In the genomic region with DNA sequence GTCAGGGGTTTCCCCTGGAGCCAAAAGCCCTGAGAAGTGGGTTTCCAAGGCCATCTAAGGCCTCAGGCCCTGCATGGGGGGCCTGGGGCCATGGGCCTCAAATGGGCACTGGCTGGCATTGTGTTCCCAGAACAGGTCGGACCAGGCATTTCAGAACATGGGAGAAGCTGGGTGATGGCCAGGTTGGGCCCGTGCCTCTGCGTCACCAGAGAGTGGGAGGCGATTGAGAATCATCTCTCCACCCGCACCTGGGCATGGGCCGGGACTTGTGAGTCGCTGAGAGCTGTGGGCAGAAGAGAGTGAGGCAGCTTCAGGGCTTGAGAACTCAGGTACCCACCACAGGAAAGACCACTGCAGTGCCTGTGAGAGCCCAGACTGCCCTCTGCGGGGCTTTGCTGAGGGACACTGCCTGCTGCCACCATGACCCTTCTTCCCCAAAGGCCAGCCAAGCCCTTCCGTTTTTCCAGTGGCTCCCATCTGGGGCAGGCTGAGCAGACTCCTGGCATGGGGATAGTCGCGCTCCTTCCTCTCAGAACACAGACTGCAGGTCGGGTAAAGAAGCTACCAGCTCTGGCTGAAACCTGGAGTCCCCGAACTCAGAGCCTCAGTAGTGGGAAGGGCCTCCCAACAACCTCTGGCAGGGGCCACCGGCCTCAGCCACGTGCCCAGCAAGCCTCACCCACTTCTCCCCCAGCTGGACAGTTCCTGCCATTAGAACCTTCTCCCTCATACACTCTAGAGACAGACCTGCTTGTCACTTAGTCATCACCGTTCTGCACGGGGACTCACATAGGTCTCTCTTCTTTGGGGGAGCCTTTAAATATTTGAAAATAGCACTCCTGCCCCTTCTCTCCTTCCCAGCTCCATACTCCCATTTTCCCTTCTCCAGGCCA, we compare ENCODE assay signal across 12 cellular contexts. TPM values are rescaled to one million over a fixed set of nuclear protein-coding genes. Genes with fewer than 3 reads are reported as not detected.
DNase-seq lines count a peak whose midpoint lies in the region; ATAC-seq and TF ChIP-seq lines count a peak whose summit lies in the region.
"Had no signal": no experiment of that assay in that cellular context is flagged by ENCODE, and none has a peak within 500 bp of the region (broad histone marks: within the 10 kb centered on the region; RNA-seq: fewer than 3 reads in every experiment).

No MANE protein-coding gene starts in this region.

- H3K27me3 ChIP-seq in esophagus muscularis mucosa, result peaks cover 3 to 86% (median 26%) of the 10 kb centered on the region in 4 donors

- no peak overlapping the region for H3K27ac Mint-ChIP-seq in activated CD4-positive, alpha-beta T cell treated with anti-CD3 and anti-CD28 coated beads for 36 hours
- H3K27ac Mint-ChIP-seq in activated CD4-positive, alpha-beta memory T cell treated with anti-CD3 and anti-CD28 coated beads for 36 hours, result no peak overlapping the region

- peaks cover 11 to 20% (median 16%) of the 10 kb centered on the region in 4 donors for H3K4me1 ChIP-seq in esophagus muscularis mucosa
- H3K4me1 ChIP-seq: A549 had no signal

- peaks cover 37% of the 10 kb centered on the region for H3K27me3 Mint-ChIP-seq in activated CD4-positive, alpha-beta T cell treated with anti-CD3 and anti-CD28 coated beads for 36 hours
- peaks cover 42% of the 10 kb centered on the region for H3K27me3 Mint-ChIP-seq in activated CD4-positive, alpha-beta memory T cell treated with anti-CD3 and anti-CD28 coated beads for 36 hours

- no peak for ATAC-seq in activated CD4-positive, alpha-beta T cell treated with anti-CD3 and anti-CD28 coated beads for 36 hours
- ATAC-seq in HG02798 (IDR thresholded peaks at IDR 0.05; ENCODE audit: poor library complexity, unreplicated experiment) (no peak), GM21529 (IDR thresholded peaks at IDR 0.05; ENCODE audit: unreplicated experiment) (no peak)
- ATAC-seq: left lung had no signal

- CTCF ChIA-PET in activated CD4-positive, alpha-beta T cell treated with anti-CD3 and anti-CD28 coated beads for 36 hours (lab: Charles Lee), result interaction anchor here (1.0 kb wide), 1 partner anchor 125 kb away, joined by 3 read pairs; no protein-coding TSS in a partner anchor
- CTCF ChIA-PET in activated CD4-positive, alpha-beta memory T cell treated with anti-CD3 and anti-CD28 coated beads for 36 hours (lab: Charles Lee), result interaction anchor here (0.6 kb wide), 1 partner anchor 189 kb away, joined by 3 read pairs; no protein-coding TSS in a partner anchor

- DNase-seq in activated CD4-positive, alpha-beta T cell treated with anti-CD3 and anti-CD28 coated beads for 36 hours, result no peak
- DNase-seq in activated CD4-positive, alpha-beta T cell treated with anti-CD3 and anti-CD28 coated beads for 1 hour, result no peak
- DNase-seq in activated CD4-positive, alpha-beta memory T cell treated with anti-CD3 and anti-CD28 coated beads for 36 hours, result peak; percentile 9
- peak; percentile 75 for DNase-seq in esophagus muscularis mucosa (ENCODE audit: extremely low spot score)
- DNase-seq in stimulated activated CD8-positive, alpha-beta memory T cell treated with anti-CD3 and anti-CD28 coated beads, Interleukin-4, amount 100 ng/mL, for 48 hours, result peak; percentile 24
- no peak for DNase-seq in GM19240 (ENCODE audit: insufficient read length, low spot score)
- DNase-seq: GDM1, left lung, NCI-H2107 had no signal

- no peaks in the 10 kb centered on the region for H3K36me3 ChIP-seq in esophagus muscularis mucosa
- H3K36me3 ChIP-seq: left lung had no signal

- H3K4me3 Mint-ChIP-seq in activated CD4-positive, alpha-beta T cell treated with anti-CD3 and anti-CD28 coated beads for 36 hours, result peak overlapping the region; percentile 56
- no peak overlapping the region for H3K4me3 Mint-ChIP-seq in activated CD4-positive, alpha-beta memory T cell treated with anti-CD3 and anti-CD28 coated beads for 36 hours

- intact Hi-C loops in activated CD4-positive, alpha-beta T cell treated with anti-CD3 and anti-CD28 coated beads for 36 hours (cut with DNase I, micrococcal nuclease), result no loop called here
- intact Hi-C loops in activated CD4-positive, alpha-beta memory T cell treated with anti-CD3 and anti-CD28 coated beads for 36 hours (cut with micrococcal nuclease), result no loop called here
- intact Hi-C loops in esophagus muscularis mucosa (cut with DNase I), result no loop called here

- no peaks in the 10 kb centered on the region for H3K9me3 Mint-ChIP-seq in activated CD4-positive, alpha-beta T cell treated with anti-CD3 and anti-CD28 coated beads for 36 hours (ENCODE audit: low read depth)
- no peaks in the 10 kb centered on the region for H3K9me3 Mint-ChIP-seq in activated CD4-positive, alpha-beta memory T cell treated with anti-CD3 and anti-CD28 coated beads for 36 hours

- H3K9me3 ChIP-seq in esophagus muscularis mucosa, result no peaks in the 10 kb centered on the region
- H3K9me3 ChIP-seq: A549, left lung had no signal

- WGBS in esophagus muscularis mucosa, result 86% methylated on average over 12 of the region's 17 CpGs

- TF ChIP-seq CTCF in esophagus muscularis mucosa (IDR thresholded peaks at IDR 0.05), result no peak

- H3K36me3 Mint-ChIP-seq in activated CD4-positive, alpha-beta T cell treated with anti-CD3 and anti-CD28 coated beads for 36 hours (ENCODE audit: low read depth), result no peaks in the 10 kb centered on the region
- H3K36me3 Mint-ChIP-seq in activated CD4-positive, alpha-beta memory T cell treated with anti-CD3 and anti-CD28 coated beads for 36 hours, result no peaks in the 10 kb centered on the region

- TF ChIP-seq EP300 in esophagus muscularis mucosa (IDR thresholded peaks at IDR 0.05), result no peak

- H3K27ac ChIP-seq in esophagus muscularis mucosa (replicated peaks in 1 of 4), result no peak overlapping the region
- H3K27ac ChIP-seq: A549, left lung had no signal

- H3K4me3 ChIP-seq in esophagus muscularis mucosa, result no peak overlapping the region
- H3K4me3 ChIP-seq: A549 had no signal

- peaks cover 3% of the 10 kb centered on the region for H3K4me1 Mint-ChIP-seq in activated CD4-positive, alpha-beta T cell treated with anti-CD3 and anti-CD28 coated beads for 36 hours
- H3K4me1 Mint-ChIP-seq in activated CD4-positive, alpha-beta memory T cell treated with anti-CD3 and anti-CD28 coated beads for 36 hours (ENCODE audit: low read depth), result no peaks in the 10 kb centered on the region

- TF ChIP-seq POLR2A in esophagus muscularis mucosa (IDR thresholded peaks at IDR 0.05; ENCODE audit: low read depth), result no peak

- POLR2A ChIA-PET in activated CD4-positive, alpha-beta T cell treated with anti-CD3 and anti-CD28 coated beads for 36 hours (lab: Charles Lee), result no interaction called here
- POLR2A ChIA-PET in activated CD4-positive, alpha-beta memory T cell treated with anti-CD3 and anti-CD28 coated beads for 36 hours (lab: Charles Lee), result no interaction called here

RNA-seq across cellular contexts. Expression of a gene that starts 1.6 kb away (rescaled TPM):
- total RNA-seq in activated CD4-positive, alpha-beta T cell treated with anti-CD3 and anti-CD28 coated beads for 36 hours, result 10 to 100 TPM; 30.3 to 41.4 TPM
- total RNA-seq in activated CD4-positive, alpha-beta memory T cell treated with anti-CD3 and anti-CD28 coated beads for 36 hours, result 10 to 100 TPM; 35.0 to 35.6 TPM
- total RNA-seq in esophagus muscularis mucosa, result 1 to 10 TPM in 3 of 4 donors, under 1 TPM in 1; 0.75 to 2.3 (median 1.7) TPM

Comparison
In these comparisons a context has a peak if more than half of its experiments do, and no peak if none do; other contexts are left out.
1. DNase-seq: peak in activated CD4-positive, alpha-beta memory T cell treated with anti-CD3 and anti-CD28 coated beads for 36 hours (single experiment), esophagus muscularis mucosa (single experiment) and stimulated activated CD8-positive, alpha-beta memory T cell treated with anti-CD3 and anti-CD28 coated beads, Interleukin-4, amount 100 ng/mL, for 48 hours (single experiment); none in activated CD4-positive, alpha-beta T cell treated with anti-CD3 and anti-CD28 coated beads for 36 hours (single experiment), activated CD4-positive, alpha-beta T cell treated with anti-CD3 and anti-CD28 coated beads for 1 hour (single experiment) and GM19240 (single experiment).
2. RNA of a gene that starts 1.6 kb away (total RNA-seq): 30.3 to 41.4 TPM in activated CD4-positive, alpha-beta T cell treated with anti-CD3 and anti-CD28 coated beads for 36 hours and 35.0 to 35.6 TPM in activated CD4-positive, alpha-beta memory T cell treated with anti-CD3 and anti-CD28 coated beads for 36 hours; 0.75 to 2.3 TPM in esophagus muscularis mucosa; every median in the first group is over 4 times any median in the second.